ENCODE assay signal across 17 cellular contexts in genomic region chr5:52898961-52899680, GRCh38.
"Had no signal": no experiment of that assay in that cellular context is flagged by ENCODE, and none has a peak within 500 bp of the region (broad histone marks: within the 10 kb centered on the region; RNA-seq: fewer than 3 reads in every experiment).

No MANE protein-coding gene starts in this region.

- H3K27me3 ChIP-seq: colonic mucosa, foreskin keratinocyte, neural progenitor cell, pancreas, thyroid gland had no signal

- H3K4me3 ChIP-seq: colonic mucosa, neural progenitor cell, pancreas, thyroid gland had no signal

- H3K9me3 ChIP-seq: colonic mucosa, pancreas, thyroid gland had no signal

- H3K27me3 Mint-ChIP-seq: activated naive CD8-positive, alpha-beta T cell treated with anti-CD3 and anti-CD28 coated beads, Interleukin-2, amount 50 U/mL, for 24 hours; activated T-helper 17 cell treated with anti-CD3 and anti-CD28 coated beads, Interleukin-2, amount 50 U/mL, for 72 hours had no signal

- H3K36me3 Mint-ChIP-seq: stimulated activated memory B cell treated with anti-CD40 and anti-IgM and Interleukin-4, amounts not matched to agents 10 μg/mL and 1 μg/mL and 100 μg/mL, for 72 hours had no signal

- ATAC-seq: activated naive CD8-positive, alpha-beta T cell treated with anti-CD3 and anti-CD28 coated beads, Interleukin-2, amount 50 U/mL, for 24 hours; activated T-helper 17 cell treated with anti-CD3 and anti-CD28 coated beads, Interleukin-2, amount 50 U/mL, for 72 hours; foreskin keratinocyte; pancreas; stimulated activated memory B cell treated with anti-CD40 and anti-IgM and Interleukin-4, amounts not matched to agents 10 μg/mL and 1 μg/mL and 100 μg/mL, for 72 hours had no signal

- DNase-seq: activated CD4-positive, alpha-beta T cell treated with anti-CD3 and anti-CD28 coated beads for 1 hour; activated CD4-positive, alpha-beta T cell treated with anti-CD3 and anti-CD28 coated beads, Interleukin-2, amount 50 U/mL, for 4 hours; activated naive CD4-positive, alpha-beta T cell treated with Interleukin-2 at 50 U/mL for 16 hours; activated naive CD8-positive, alpha-beta T cell treated with anti-CD3 and anti-CD28 coated beads, Interleukin-2, amount 50 U/mL, for 24 hours; caudate nucleus; colonic mucosa; effector CD8-positive, alpha-beta T cell; head of caudate nucleus; pancreas; stimulated activated CD4-positive, alpha-beta T cell treated with anti-CD3 and anti-CD28 coated beads, Interleukin-2, amount 100 ng/mL, for 48 hours; T-helper 1 cell; thyroid gland had no signal

- H3K4me3 Mint-ChIP-seq: activated naive CD8-positive, alpha-beta T cell treated with anti-CD3 and anti-CD28 coated beads, Interleukin-2, amount 50 U/mL, for 24 hours; activated T-helper 17 cell treated with anti-CD3 and anti-CD28 coated beads, Interleukin-2, amount 50 U/mL, for 72 hours; neural progenitor cell; stimulated activated memory B cell treated with anti-CD40 and anti-IgM and Interleukin-4, amounts not matched to agents 10 μg/mL and 1 μg/mL and 100 μg/mL, for 72 hours had no signal

- H3K27ac ChIP-seq: colonic mucosa, foreskin keratinocyte, neural progenitor cell, pancreas, thyroid gland, VCaP had no signal

- H3K36me3 ChIP-seq: colonic mucosa, neural progenitor cell, pancreas had no signal

- H3K27ac Mint-ChIP-seq: activated naive CD8-positive, alpha-beta T cell treated with anti-CD3 and anti-CD28 coated beads, Interleukin-2, amount 50 U/mL, for 24 hours; activated T-helper 17 cell treated with anti-CD3 and anti-CD28 coated beads, Interleukin-2, amount 50 U/mL, for 72 hours; neural progenitor cell; stimulated activated memory B cell treated with anti-CD40 and anti-IgM and Interleukin-4, amounts not matched to agents 10 μg/mL and 1 μg/mL and 100 μg/mL, for 72 hours had no signal

- H3K9me3 Mint-ChIP-seq: activated T-helper 17 cell treated with anti-CD3 and anti-CD28 coated beads, Interleukin-2, amount 50 U/mL, for 72 hours; neural progenitor cell had no signal

- H3K4me1 ChIP-seq: colonic mucosa, thyroid gland had no signal

- H3K4me1 Mint-ChIP-seq: activated naive CD8-positive, alpha-beta T cell treated with anti-CD3 and anti-CD28 coated beads, Interleukin-2, amount 50 U/mL, for 24 hours; activated T-helper 17 cell treated with anti-CD3 and anti-CD28 coated beads, Interleukin-2, amount 50 U/mL, for 72 hours; neural progenitor cell; stimulated activated memory B cell treated with anti-CD40 and anti-IgM and Interleukin-4, amounts not matched to agents 10 μg/mL and 1 μg/mL and 100 μg/mL, for 72 hours had no signal
